2 cellular contexts compared by ENCODE assay signal in the genomic region with DNA sequence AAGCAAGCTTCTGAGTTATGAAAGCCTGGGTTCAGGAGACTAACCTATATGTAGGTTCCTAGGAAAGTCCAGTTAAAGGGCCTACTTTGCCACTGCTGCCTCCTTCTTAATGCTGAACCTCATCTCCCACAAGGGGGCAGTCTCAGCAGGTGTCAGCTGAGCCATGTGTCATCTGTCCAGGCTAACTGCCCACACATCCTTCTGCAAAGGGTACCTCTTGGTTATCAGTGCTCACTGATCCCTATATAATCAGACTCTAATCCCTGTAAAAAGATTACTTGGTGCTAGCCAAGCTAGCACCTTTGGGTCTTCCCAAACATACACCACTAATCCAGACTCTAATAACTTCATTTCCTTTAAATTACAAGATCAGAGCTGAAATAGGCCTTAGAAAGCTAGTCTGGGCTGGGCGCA.
TF ChIP-seq lines count a peak whose summit lies in the region.

No MANE protein-coding gene starts in this region.

TF ChIP-seq in A549, 52 proteins besides CTCF, POLR2A, EP300 and RAD21 (continued from another document):
- TF ChIP-seq, protein P1, sequence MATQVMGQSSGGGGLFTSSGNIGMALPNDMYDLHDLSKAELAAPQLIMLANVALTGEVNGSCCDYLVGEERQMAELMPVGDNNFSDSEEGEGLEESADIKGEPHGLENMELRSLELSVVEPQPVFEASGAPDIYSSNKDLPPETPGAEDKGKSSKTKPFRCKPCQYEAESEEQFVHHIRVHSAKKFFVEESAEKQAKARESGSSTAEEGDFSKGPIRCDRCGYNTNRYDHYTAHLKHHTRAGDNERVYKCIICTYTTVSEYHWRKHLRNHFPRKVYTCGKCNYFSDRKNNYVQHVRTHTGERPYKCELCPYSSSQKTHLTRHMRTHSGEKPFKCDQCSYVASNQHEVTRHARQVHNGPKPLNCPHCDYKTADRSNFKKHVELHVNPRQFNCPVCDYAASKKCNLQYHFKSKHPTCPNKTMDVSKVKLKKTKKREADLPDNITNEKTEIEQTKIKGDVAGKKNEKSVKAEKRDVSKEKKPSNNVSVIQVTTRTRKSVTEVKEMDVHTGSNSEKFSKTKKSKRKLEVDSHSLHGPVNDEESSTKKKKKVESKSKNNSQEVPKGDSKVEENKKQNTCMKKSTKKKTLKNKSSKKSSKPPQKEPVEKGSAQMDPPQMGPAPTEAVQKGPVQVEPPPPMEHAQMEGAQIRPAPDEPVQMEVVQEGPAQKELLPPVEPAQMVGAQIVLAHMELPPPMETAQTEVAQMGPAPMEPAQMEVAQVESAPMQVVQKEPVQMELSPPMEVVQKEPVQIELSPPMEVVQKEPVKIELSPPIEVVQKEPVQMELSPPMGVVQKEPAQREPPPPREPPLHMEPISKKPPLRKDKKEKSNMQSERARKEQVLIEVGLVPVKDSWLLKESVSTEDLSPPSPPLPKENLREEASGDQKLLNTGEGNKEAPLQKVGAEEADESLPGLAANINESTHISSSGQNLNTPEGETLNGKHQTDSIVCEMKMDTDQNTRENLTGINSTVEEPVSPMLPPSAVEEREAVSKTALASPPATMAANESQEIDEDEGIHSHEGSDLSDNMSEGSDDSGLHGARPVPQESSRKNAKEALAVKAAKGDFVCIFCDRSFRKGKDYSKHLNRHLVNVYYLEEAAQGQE (IDR thresholded peaks at IDR 0.05), result no peak
- no peak for TF ChIP-seq HMGXB4 (CRISPR knock-in tag; IDR thresholded peaks at IDR 0.05; ENCODE audit: borderline replicate concordance)
- TF ChIP-seq BHLHE40 (IDR thresholded peaks at IDR 0.05; ENCODE audit: low read depth, low read length), result no peak
- no peak for TF ChIP-seq FOSL2 (IDR thresholded peaks at IDR 0.05)
- TF ChIP-seq FOSL2 (CRISPR knock-in tag; IDR thresholded peaks at IDR 0.05), result peak; percentile 38; the same call in 1 of the 2 replicates
- TF ChIP-seq MAZ (IDR thresholded peaks at IDR 0.05; ENCODE audit: borderline replicate concordance, low read depth, low read length), result no peak
- no peak for TF ChIP-seq RNF2 (IDR thresholded peaks at IDR 0.05; ENCODE audit: borderline replicate concordance, low read depth)
- TF ChIP-seq, protein P2, sequence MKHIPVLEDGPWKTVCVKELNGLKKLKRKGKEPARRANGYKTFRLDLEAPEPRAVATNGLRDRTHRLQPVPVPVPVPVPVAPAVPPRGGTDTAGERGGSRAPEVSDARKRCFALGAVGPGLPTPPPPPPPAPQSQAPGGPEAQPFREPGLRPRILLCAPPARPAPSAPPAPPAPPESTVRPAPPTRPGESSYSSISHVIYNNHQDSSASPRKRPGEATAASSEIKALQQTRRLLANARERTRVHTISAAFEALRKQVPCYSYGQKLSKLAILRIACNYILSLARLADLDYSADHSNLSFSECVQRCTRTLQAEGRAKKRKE (CRISPR knock-in tag; IDR thresholded peaks at IDR 0.05; ENCODE audit: low read depth), result no peak
- no peak for TF ChIP-seq E2F6 (IDR thresholded peaks at IDR 0.05; ENCODE audit: borderline replicate concordance, low read depth)
- TF ChIP-seq SMC3 (IDR thresholded peaks at IDR 0.05), result peak; percentile 53

TF ChIP-seq in WTC11, 78 proteins besides CTCF, POLR2A, EP300 and RAD21:
- TF ChIP-seq, protein P3, sequence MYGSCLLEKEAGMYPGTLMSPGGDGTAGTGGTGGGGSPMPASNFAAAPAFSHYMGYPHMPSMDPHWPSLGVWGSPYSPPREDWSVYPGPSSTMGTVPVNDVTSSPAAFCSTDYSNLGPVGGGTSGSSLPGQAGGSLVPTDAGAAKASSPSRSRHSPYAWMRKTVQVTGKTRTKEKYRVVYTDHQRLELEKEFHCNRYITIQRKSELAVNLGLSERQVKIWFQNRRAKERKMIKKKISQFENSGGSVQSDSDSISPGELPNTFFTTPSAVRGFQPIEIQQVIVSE (CRISPR knock-in tag; IDR thresholded peaks at IDR 0.05; ENCODE audit: borderline replicate concordance), result no peak
- TF ChIP-seq ELF4 (CRISPR knock-in tag; IDR thresholded peaks at IDR 0.05; ENCODE audit: low read depth) (no peak), GABPB1 (CRISPR knock-in tag; IDR thresholded peaks at IDR 0.05) (no peak), NFATC4 (CRISPR knock-in tag; IDR thresholded peaks at IDR 0.05) (peak; percentile 50; the same call in 1 of the 2 replicates), CBFB (CRISPR knock-in tag; IDR thresholded peaks at IDR 0.05; ENCODE audit: low read depth) (no peak), ATF2 (CRISPR knock-in tag; IDR thresholded peaks at IDR 0.05; ENCODE audit: borderline replicate concordance, low read depth) (no peak)
- TF ChIP-seq, protein P4, sequence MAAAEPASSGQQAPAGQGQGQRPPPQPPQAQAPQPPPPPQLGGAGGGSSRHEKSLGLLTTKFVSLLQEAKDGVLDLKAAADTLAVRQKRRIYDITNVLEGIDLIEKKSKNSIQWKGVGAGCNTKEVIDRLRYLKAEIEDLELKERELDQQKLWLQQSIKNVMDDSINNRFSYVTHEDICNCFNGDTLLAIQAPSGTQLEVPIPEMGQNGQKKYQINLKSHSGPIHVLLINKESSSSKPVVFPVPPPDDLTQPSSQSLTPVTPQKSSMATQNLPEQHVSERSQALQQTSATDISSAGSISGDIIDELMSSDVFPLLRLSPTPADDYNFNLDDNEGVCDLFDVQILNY (CRISPR knock-in tag; IDR thresholded peaks at IDR 0.05), result no peak
- TF ChIP-seq, protein P5, sequence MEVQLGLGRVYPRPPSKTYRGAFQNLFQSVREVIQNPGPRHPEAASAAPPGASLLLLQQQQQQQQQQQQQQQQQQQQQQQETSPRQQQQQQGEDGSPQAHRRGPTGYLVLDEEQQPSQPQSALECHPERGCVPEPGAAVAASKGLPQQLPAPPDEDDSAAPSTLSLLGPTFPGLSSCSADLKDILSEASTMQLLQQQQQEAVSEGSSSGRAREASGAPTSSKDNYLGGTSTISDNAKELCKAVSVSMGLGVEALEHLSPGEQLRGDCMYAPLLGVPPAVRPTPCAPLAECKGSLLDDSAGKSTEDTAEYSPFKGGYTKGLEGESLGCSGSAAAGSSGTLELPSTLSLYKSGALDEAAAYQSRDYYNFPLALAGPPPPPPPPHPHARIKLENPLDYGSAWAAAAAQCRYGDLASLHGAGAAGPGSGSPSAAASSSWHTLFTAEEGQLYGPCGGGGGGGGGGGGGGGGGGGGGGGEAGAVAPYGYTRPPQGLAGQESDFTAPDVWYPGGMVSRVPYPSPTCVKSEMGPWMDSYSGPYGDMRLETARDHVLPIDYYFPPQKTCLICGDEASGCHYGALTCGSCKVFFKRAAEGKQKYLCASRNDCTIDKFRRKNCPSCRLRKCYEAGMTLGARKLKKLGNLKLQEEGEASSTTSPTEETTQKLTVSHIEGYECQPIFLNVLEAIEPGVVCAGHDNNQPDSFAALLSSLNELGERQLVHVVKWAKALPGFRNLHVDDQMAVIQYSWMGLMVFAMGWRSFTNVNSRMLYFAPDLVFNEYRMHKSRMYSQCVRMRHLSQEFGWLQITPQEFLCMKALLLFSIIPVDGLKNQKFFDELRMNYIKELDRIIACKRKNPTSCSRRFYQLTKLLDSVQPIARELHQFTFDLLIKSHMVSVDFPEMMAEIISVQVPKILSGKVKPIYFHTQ (CRISPR knock-in tag; IDR thresholded peaks at IDR 0.05), result no peak
